34 cellular contexts compared by ENCODE assay signal in the genomic region with DNA sequence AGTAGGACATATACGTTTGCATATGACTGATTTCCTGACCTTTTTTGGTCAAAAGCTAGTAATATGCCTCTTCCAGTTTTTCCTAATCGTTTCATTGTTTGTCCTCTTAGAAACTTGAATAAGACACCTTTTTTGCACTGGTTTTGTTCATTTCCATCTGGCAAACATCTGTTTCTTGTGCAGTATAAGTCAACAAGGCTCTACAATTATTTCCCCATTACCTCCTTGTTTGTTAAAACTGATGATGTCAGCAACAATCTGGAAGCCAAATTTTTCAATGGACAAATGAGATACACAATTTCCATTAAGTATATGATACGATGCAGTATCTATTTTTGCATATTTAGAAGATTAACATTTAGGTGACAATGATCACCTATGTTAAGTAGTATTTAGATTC.
A peak's percentile ranks its signal among the peaks of the same experiment; 100 is the strongest.
DNase-seq lines count a peak whose midpoint lies in the region; ATAC-seq and TF ChIP-seq lines count a peak whose summit lies in the region.
"Had no signal": no experiment of that assay in that cellular context is flagged by ENCODE, and none has a peak within 500 bp of the region (broad histone marks: within the 10 kb centered on the region; RNA-seq: fewer than 3 reads in every experiment).

No MANE protein-coding gene starts in this region.

- H3K4me2 ChIP-seq in OCI-LY7 (ENCODE audit: low read length) = no peak overlapping the region

- POLR2A ChIA-PET in OCI-LY7 (lab: Charles Lee) = no interaction called here

- H3K4me1 ChIP-seq in OCI-LY7 (ENCODE audit: insufficient read depth, low read length, poor library complexity, severe bottlenecking) = no peaks in the 10 kb centered on the region
- H3K4me1 ChIP-seq: prostate gland had no signal

- BruUV-seq in OCI-LY7 (replicated peaks; lab: Mats Ljungman, UMichigan) = TSS peak; percentile 40

- H3K9me2 ChIP-seq in OCI-LY7 (ENCODE audit: insufficient read depth, low read length) = no peaks in the 10 kb centered on the region

- no peaks in the 10 kb centered on the region for H3K9me3 ChIP-seq in OCI-LY7 (ENCODE audit: low read length)
- H3K9me3 ChIP-seq: heart right ventricle, prostate gland, transverse colon had no signal

- H3K27ac ChIP-seq in OCI-LY7 (ENCODE audit: low read depth, low read length, poor library complexity, severe bottlenecking) = no peak overlapping the region
- H3K27ac ChIP-seq: 22Rv1, epithelial cell of prostate, heart right ventricle, prostate gland, RWPE1, transverse colon had no signal

- no peaks in the 10 kb centered on the region for H3K79me2 ChIP-seq in OCI-LY7 (ENCODE audit: insufficient read depth, low read depth, low read length)

- intact Hi-C loops in OCI-LY7 (cut with micrococcal nuclease; ENCODE audit: unreplicated experiment) (no loop called here), sciatic nerve (cut with DNase I) (no loop called here), Right ventricle myocardium superior (cut with DNase I) (no loop called here)

- no peak overlapping the region for H2AFZ ChIP-seq in OCI-LY7 (ENCODE audit: low read length)

- H3K36me3 ChIP-seq in OCI-LY7 (ENCODE audit: insufficient read depth, low read length) = no peaks in the 10 kb centered on the region
- H3K36me3 ChIP-seq: prostate gland, transverse colon had no signal

- CTCF ChIA-PET in OCI-LY7 (lab: Charles Lee; ENCODE audit: unreplicated experiment) = no interaction called here

- peaks cover 2% of the 10 kb centered on the region; the same call in 1 of the 2 replicates for H4K20me1 ChIP-seq in OCI-LY7 (ENCODE audit: insufficient read depth, low read length)

- no peak for TF ChIP-seq CTCF in OCI-LY7 (conservative IDR thresholded peaks at IDR 0.05; ENCODE audit: low read length)

- DNase-seq in DMS 273 (lab: John Stamatoyannopoulos, UW; ENCODE audit: unreplicated experiment) = peak; percentile 10
- no peak for DNase-seq in DMS 273 treated with DMSO at 0.1 percent for 48 hours (lab: John Stamatoyannopoulos, UW)
- DNase-seq in OCI-LY7 (ENCODE audit: low spot score) = no peak
- peak; percentile 59 for DNase-seq in fibroblast of gingiva (ENCODE audit: low read depth)
- DNase-seq in sciatic nerve (ENCODE audit: low spot score) = no peak
- no peak for DNase-seq in NCI-H1105 treated with DMSO at 0.1 percent for 48 hours (lab: John Stamatoyannopoulos, UW)
- no peak for DNase-seq in Right ventricle myocardium superior
- DNase-seq: activated B cell treated with CpG ODN at 0.5 μM for 24 hours; activated CD4-positive, alpha-beta T cell treated with anti-CD3 and anti-CD28 coated beads, Interleukin-2, amount 10 ng/mL, durations not matched to agents 7 days and 5 days; activated effector memory CD4-positive, alpha-beta T cell treated with anti-CD3 and anti-CD28 coated beads, Interleukin-2, amount 50 U/mL, for 16 hours; activated naive CD8-positive, alpha-beta T cell treated with anti-CD3 and anti-CD28 coated beads, Interleukin-2, amount 10 ng/mL, durations not matched to agents 7 days and 5 days; activated T-cell treated with anti-CD3 and anti-CD28 coated beads, Interleukin-2, amount 50 U/mL, for 1 hour; aorta; CD4-positive, CD25-positive, alpha-beta regulatory T cell; EL; H7; heart right ventricle; Kasumi-1; kidney; midbrain; naive thymus-derived CD4-positive, alpha-beta T cell; NCI-H1436 treated with DMSO at 0.1 percent for 48 hours; NCI-H2081 treated with DMSO at 0.1 percent for 48 hours; NCI-H345; NCI-H82; nucleus accumbens; T-helper 1 cell; transverse colon had no signal

- ATAC-seq in sciatic nerve = peak; percentile 46
- ATAC-seq in Right ventricle myocardium superior (ENCODE audit: poor library complexity) = no peak
- ATAC-seq in HG03432 (IDR thresholded peaks at IDR 0.05; ENCODE audit: unreplicated experiment) = no peak
- ATAC-seq: heart right ventricle; naive thymus-derived CD4-positive, alpha-beta T cell; stimulated activated effector memory CD8-positive, alpha-beta T cell treated with anti-CD3 and anti-CD28 coated beads, Interleukin-12 subunit alpha, Interleukin-12 subunit beta, amount 100 ng/mL, for 72 hours had no signal

- H3K4me3 ChIP-seq in OCI-LY7 (ENCODE audit: low read depth, low read length, poor library complexity, severe bottlenecking) = no peak overlapping the region
- H3K4me3 ChIP-seq: heart right ventricle, prostate gland, transverse colon had no signal

Comparison
In these comparisons a context has a peak if more than half of its experiments do, and no peak if none do; other contexts are left out.
1. DNase-seq: peak in DMS 273 (single experiment) and fibroblast of gingiva (single experiment); none in DMS 273 treated with DMSO at 0.1 percent for 48 hours (single experiment), OCI-LY7 (single experiment), sciatic nerve (single experiment), NCI-H1105 treated with DMSO at 0.1 percent for 48 hours (single experiment) and Right ventricle myocardium superior (single experiment).